8 cellular contexts compared by ENCODE assay signal in the genomic region with DNA sequence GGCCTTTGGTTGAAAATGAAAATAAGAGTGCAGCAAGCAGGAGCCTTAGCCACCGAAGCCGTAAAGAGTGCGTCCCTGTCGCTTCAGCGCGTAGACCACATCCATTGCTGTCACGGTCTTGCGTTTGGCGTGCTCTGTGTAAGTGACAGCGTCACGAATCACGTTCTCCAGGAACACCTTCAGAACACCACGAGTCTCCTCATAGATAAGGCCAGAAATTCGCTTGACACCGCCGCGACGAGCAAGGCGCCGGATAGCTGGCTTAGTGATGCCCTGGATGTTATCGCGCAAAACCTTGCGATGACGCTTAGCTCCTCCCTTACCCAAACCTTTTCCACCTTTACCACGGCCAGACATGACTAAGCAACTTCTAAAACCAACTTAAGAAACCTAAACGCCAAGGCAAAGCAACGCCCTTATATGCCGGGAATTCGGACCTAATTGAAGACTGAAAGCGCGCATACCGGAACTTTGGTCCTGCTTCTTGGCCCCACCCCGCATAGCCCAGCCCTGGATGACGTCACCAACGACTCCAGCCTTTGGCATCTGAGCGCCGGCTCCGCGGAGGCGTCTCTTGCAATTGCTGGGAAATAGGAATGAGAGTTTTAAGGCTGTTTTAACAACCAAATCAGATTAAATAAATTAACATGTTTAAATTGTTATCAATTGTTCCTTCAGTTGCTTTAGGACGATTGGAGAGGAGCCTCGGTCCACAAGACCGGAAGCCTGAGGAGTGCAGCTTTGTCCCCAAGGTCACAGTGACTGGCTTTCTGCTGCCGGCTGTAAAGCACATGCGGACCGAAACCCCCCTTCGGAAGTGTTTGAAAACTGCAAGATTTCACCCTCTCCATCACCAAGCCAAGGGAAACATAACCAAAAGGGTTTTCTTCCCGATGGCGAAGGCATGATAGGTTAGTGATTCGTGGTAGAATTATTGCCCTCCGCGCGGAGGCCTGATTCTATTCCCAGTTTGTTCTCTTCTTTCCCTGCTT.
DNase-seq lines count a peak whose midpoint lies in the region; ATAC-seq and TF ChIP-seq lines count a peak whose summit lies in the region.

No MANE protein-coding gene starts in this region.

- H3K9me1 ChIP-seq in IMR-90 (ENCODE audit: insufficient read depth, low read length), result no peaks in the 10 kb centered on the region; the same call in 1 of the 2 replicates

- peak overlapping the region; percentile 38 to 79 for H4K8ac ChIP-seq in IMR-90 (ENCODE audit: low read depth in 2 of 2, low read length in 2 of 2)

- peak overlapping the region; percentile 67 for H2AK5ac ChIP-seq in IMR-90 (ENCODE audit: low read depth, low read length)

- H3K4me3 ChIP-seq in IMR-90 (ENCODE audit: insufficient read depth, low read depth, low read length), result peak overlapping the region; percentile 59
- peak overlapping the region; percentile 31 for H3K4me3 ChIP-seq in mucosa of descending colon

- TF ChIP-seq POLR2A in IMR-90 (IDR thresholded peaks at IDR 0.05; ENCODE audit: low read depth, low read length), result peak; percentile 94

- H3K36me3 ChIP-seq in IMR-90 (ENCODE audit: control insufficient read depth, insufficient read depth, low read length) (no peaks in the 10 kb centered on the region), mucosa of descending colon (ENCODE audit: low read depth) (no peaks in the 10 kb centered on the region)

- peak overlapping the region; percentile 92 for H3K56ac ChIP-seq in IMR-90 (ENCODE audit: extremely low read depth, insufficient read depth, low read length)

- dilution Hi-C loops in IMR-90 (cut with HindIII; ENCODE audit: low sequenced_read_pairs, unreplicated experiment), result no loop called here

- no peaks in the 10 kb centered on the region for H4K20me1 ChIP-seq in IMR-90 (ENCODE audit: insufficient read depth, low read length)

- H3K4me1 ChIP-seq in IMR-90 (ENCODE audit: control insufficient read depth, insufficient read depth, low read length) (peaks cover 2% of the 10 kb centered on the region), mucosa of descending colon (ENCODE audit: low read depth) (peaks cover 4% of the 10 kb centered on the region)

- H2AFZ ChIP-seq in IMR-90 (replicated peaks; ENCODE audit: low read length, poor library complexity), result peak overlapping the region; percentile 81

- ATAC-seq in GM21529 (IDR thresholded peaks at IDR 0.05; ENCODE audit: unreplicated experiment) (peak; percentile 73), IMR-90 (ENCODE audit: low read depth) (peak; percentile 85), mucosa of descending colon (peak; percentile 94)

- in situ Hi-C loops in IMR-90 (cut with MboI; ENCODE audit: low sequenced_read_pairs), result loop anchor here (25.0 kb wide), 1 partner anchor 852 kb away; a partner anchor contains a TSS

- peak overlapping the region; percentile 79 for H4K91ac ChIP-seq in IMR-90 (ENCODE audit: insufficient read depth, low read depth, low read length)

- peak overlapping the region; percentile 88 for H3K4ac ChIP-seq in IMR-90 (ENCODE audit: low read depth, low read length)

- H3K18ac ChIP-seq in IMR-90 (ENCODE audit: low read depth, low read length), result peak overlapping the region; percentile 71

- DNase-seq in DMS 273 treated with DMSO at 0.1 percent for 48 hours (lab: John Stamatoyannopoulos, UW) (peak; percentile 95), IMR-90 (peak; percentile 99), OCI-M1 (lab: John Stamatoyannopoulos, UW) (peak; percentile 100), activated T-cell treated with anti-CD3 and anti-CD28 coated beads for 48 hours (ENCODE audit: low read depth) (peak; percentile 88), epithelial cell of prostate (ENCODE audit: low read depth, low spot score) (peak; percentile 99), mucosa of descending colon (peak; percentile 96 to 100 (median 98))
- peak; percentile 83 to 89 for DNase-seq in stimulated activated CD8-positive, alpha-beta memory T cell treated with anti-CD3 and anti-CD28 coated beads, Interleukin-4, amount 100 ng/mL, for 1 hour (ENCODE audit: low read depth in 2 of 2, low spot score in 1 of 2)

- TF ChIP-seq CTCF in IMR-90 (conservative IDR thresholded peaks at IDR 0.05; ENCODE audit: low read depth, low read length) (no peak), mucosa of descending colon (IDR thresholded peaks at IDR 0.05) (no peak)

- no peaks in the 10 kb centered on the region for H3K9me3 ChIP-seq in IMR-90 (ENCODE audit: control insufficient read depth, insufficient read depth, low read length)
- H3K9me3 ChIP-seq in mucosa of descending colon, result peaks cover 3% of the 10 kb centered on the region

- H3K4me2 ChIP-seq in IMR-90 (ENCODE audit: low read depth, low read length), result peak overlapping the region; percentile 82

- peak overlapping the region; percentile 81 for H3K27ac ChIP-seq in IMR-90 (ENCODE audit: insufficient read depth, low read length)
- peak overlapping the region; percentile 92 for H3K27ac ChIP-seq in epithelial cell of prostate

- H4K5ac ChIP-seq in IMR-90 (ENCODE audit: low read depth, low read length), result peak overlapping the region; percentile 43

- CTCF ChIA-PET in IMR-90 (lab: Yijun Ruan, JAX), result interaction anchor here (0.6 kb wide), 2 partner anchors 220 to 1581 kb away, joined by 3 to 9 read pairs; no protein-coding TSS in a partner anchor

- no peak; the same call in 1 of the 2 replicates for TF ChIP-seq RAD21 in IMR-90 (IDR thresholded peaks at IDR 0.05; ENCODE audit: low read length)

- H3K23ac ChIP-seq in IMR-90 (ENCODE audit: low read depth, low read length), result peak overlapping the region; percentile 83

- peak overlapping the region; percentile 40 for H2BK20ac ChIP-seq in IMR-90 (ENCODE audit: low read depth, low read length)

- WGBS in IMR-90 (ENCODE audit: extremely low coverage in 2 of 2, insufficient read length in 1 of 2), 2 experiments, result 0% methylated on average over 26 of the region's 53 CpGs; no CpG with 5 or more reads in 1 of the 2 experiments

- H2AK9ac ChIP-seq in IMR-90 (replicated peaks; ENCODE audit: low read depth, low read length, poor library complexity), result peak overlapping the region; percentile 94

- TSS peak; percentile 99 for BruUV-seq in IMR-90 (replicated peaks; lab: Mats Ljungman, UMichigan)

- H2BK15ac ChIP-seq in IMR-90 (ENCODE audit: low read depth, low read length), result peak overlapping the region; percentile 16; the same call in 1 of the 3 replicates

- H3K14ac ChIP-seq in IMR-90 (replicated peaks; ENCODE audit: low read depth, low read length), result peak overlapping the region; percentile 70

- POLR2A ChIA-PET in IMR-90 (lab: Charles Lee; ENCODE audit: unreplicated experiment), result interaction anchor here (0.6 to 2.2 kb wide), 6 partner anchors 11 to 292 kb away, joined by 3 to 11 read pairs (median 6); a partner anchor contains a TSS

- peak overlapping the region; percentile 82 for H2BK120ac ChIP-seq in IMR-90 (ENCODE audit: low read depth, low read length)

- H3K27me3 ChIP-seq in IMR-90 (ENCODE audit: control insufficient read depth, insufficient read depth, low read length), result no peaks in the 10 kb centered on the region

- intact Hi-C loops in IMR-90 (cut with micrococcal nuclease), result loop anchor here (1.0 to 2.0 kb wide), 3 partner anchors 26 to 45 kb away; a partner anchor contains a TSS
- intact Hi-C loops in mucosa of descending colon (cut with DNase I, micrococcal nuclease), result no loop called here

- H3K79me1 ChIP-seq in IMR-90 (ENCODE audit: low read depth in 1 of 2, low read length in 2 of 2), result peaks cover 6 to 15% of the 10 kb centered on the region in 2 experiments

- peak overlapping the region; percentile 83 for H2BK5ac ChIP-seq in IMR-90 (ENCODE audit: low read depth, low read length, poor library complexity, severe bottlenecking)

- H3K9ac ChIP-seq in IMR-90 (ENCODE audit: low read depth, low read length), result peak overlapping the region; percentile 79

TF ChIP-seq in IMR-90, 13 proteins besides CTCF, POLR2A, EP300 and RAD21:
- TF ChIP-seq MAFK (IDR thresholded peaks at IDR 0.05; ENCODE audit: low read depth, low read length) (peak; percentile 58), BHLHE40 (IDR thresholded peaks at IDR 0.05; ENCODE audit: low read depth, low read length) (peak; percentile 81), MXI1 (IDR thresholded peaks at IDR 0.05; ENCODE audit: borderline replicate concordance, low read depth, low read length) (peak; percentile 69; the same call in 1 of the 2 replicates), CEBPB (IDR thresholded peaks at IDR 0.05; ENCODE audit: low read depth, low read length) (peak; percentile 11; the same call in 1 of the 2 replicates), SMC3 (IDR thresholded peaks at IDR 0.05; ENCODE audit: low read depth, low read length) (no peak), MAZ (IDR thresholded peaks at IDR 0.05; ENCODE audit: borderline replicate concordance, low read depth, low read length) (peak; percentile 70; the same call in 1 of the 2 replicates), RCOR1 (IDR thresholded peaks at IDR 0.05; ENCODE audit: insufficient replicate concordance, low read length) (no peak), CHD1 (IDR thresholded peaks at IDR 0.05; ENCODE audit: low read depth, low read length) (no peak; the same call in 1 of the 2 replicates), NFE2L2 (IDR thresholded peaks at IDR 0.05; ENCODE audit: low read depth, low read length) (peak; percentile 92), RFX5 (IDR thresholded peaks at IDR 0.05; ENCODE audit: low read depth, low read length) (0 out of 2 replicates have a peak, but pooled peaks have one; percentile 11), FOS (IDR thresholded peaks at IDR 0.05; ENCODE audit: low read depth, low read length) (peak; percentile 27; the same call in 1 of the 2 replicates)
- TF ChIP-seq, protein P1, sequence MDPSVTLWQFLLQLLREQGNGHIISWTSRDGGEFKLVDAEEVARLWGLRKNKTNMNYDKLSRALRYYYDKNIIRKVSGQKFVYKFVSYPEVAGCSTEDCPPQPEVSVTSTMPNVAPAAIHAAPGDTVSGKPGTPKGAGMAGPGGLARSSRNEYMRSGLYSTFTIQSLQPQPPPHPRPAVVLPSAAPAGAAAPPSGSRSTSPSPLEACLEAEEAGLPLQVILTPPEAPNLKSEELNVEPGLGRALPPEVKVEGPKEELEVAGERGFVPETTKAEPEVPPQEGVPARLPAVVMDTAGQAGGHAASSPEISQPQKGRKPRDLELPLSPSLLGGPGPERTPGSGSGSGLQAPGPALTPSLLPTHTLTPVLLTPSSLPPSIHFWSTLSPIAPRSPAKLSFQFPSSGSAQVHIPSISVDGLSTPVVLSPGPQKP (IDR thresholded peaks at IDR 0.05; ENCODE audit: borderline replicate concordance, low read depth, low read length), result no peak
- TF ChIP-seq, protein P2, sequence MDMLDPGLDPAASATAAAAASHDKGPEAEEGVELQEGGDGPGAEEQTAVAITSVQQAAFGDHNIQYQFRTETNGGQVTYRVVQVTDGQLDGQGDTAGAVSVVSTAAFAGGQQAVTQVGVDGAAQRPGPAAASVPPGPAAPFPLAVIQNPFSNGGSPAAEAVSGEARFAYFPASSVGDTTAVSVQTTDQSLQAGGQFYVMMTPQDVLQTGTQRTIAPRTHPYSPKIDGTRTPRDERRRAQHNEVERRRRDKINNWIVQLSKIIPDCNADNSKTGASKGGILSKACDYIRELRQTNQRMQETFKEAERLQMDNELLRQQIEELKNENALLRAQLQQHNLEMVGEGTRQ (IDR thresholded peaks at IDR 0.05; ENCODE audit: low read depth, low read length), result no peak
TF ChIP-seq in IMR-90: peak in this region for 8.

Comparison
In these comparisons a context has a peak if more than half of its experiments do, and no peak if none do; other contexts are left out.
1. Peak in every context shown above with its lines: DNase-seq, ATAC-seq, H3K4me3 ChIP-seq and H3K27ac ChIP-seq.